Comparison of ENCODE assay signal across 28 cellular contexts in the genomic region with DNA sequence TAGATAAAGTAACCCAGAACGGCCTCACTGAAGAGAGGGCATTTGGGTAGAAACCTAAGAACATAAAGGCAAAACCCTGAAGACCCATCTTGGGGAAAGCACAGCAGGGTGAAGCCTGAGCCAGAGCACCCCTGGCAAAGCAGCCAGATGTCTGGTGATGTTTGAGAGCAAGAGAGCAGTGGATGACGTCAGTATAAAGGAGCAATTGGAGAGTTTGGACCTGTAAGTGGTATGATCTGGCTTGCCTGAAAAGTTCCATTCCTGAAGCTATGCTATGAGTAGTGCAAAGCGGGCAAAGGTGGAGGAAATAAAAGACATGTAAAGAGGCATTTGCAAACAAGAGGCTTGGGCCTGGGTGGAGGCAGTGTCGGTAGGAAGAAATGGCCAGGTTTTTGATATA.
"Had no signal": no experiment of that assay in that cellular context is flagged by ENCODE, and none has a peak within 500 bp of the region (broad histone marks: within the 10 kb centered on the region; RNA-seq: fewer than 3 reads in every experiment).

No MANE protein-coding gene starts in this region.

- H3K4me2 ChIP-seq: neural progenitor cell, smooth muscle cell had no signal

- DNase-seq: natural killer cell; occipital lobe; ovary; posterior cingulate gyrus; psoas muscle; right cardiac atrium; spleen; stimulated activated CD4-positive, alpha-beta T cell treated with anti-CD3 and anti-CD28 coated beads, Interleukin-12 subunit alpha, Interleukin-12 subunit beta, amount 100 ng/mL, for 4 hours; stimulated activated CD4-positive, alpha-beta T cell treated with anti-CD3 and anti-CD28 coated beads, Interleukin-1b, Interleukin-23, amount 100 ng/mL, for 48 hours; stimulated activated CD4-positive, alpha-beta T cell treated with anti-CD3 and anti-CD28 coated beads, Interleukin-4, amount 100 ng/mL, for 1 hour; stimulated activated CD4-positive, alpha-beta T cell treated with anti-CD3 and anti-CD28 coated beads, Interleukin-4, amount 100 ng/mL, for 4 hours; stimulated activated CD8-positive, alpha-beta memory T cell treated with anti-CD3 and anti-CD28 coated beads, Interleukin-4, amount 100 ng/mL, for 48 hours; stimulated activated naive CD4-positive, alpha-beta T cell; stimulated activated naive CD8-positive, alpha-beta T cell treated with anti-CD3 and anti-CD28 coated beads, Interleukin-15, amount 100 ng/mL, for 72 hours; stimulated activated naive CD8-positive, alpha-beta T cell treated with anti-CD3 and anti-CD28 coated beads, Interleukin-15, Interleukin-2, amounts not matched to agents 100 U/mL and 50 U/mL, for 24 hours; substantia nigra; testis; tibial artery; transverse colon; upper lobe of right lung; uterus had no signal

- H3K4me1 ChIP-seq: neural progenitor cell, parathyroid adenoma, psoas muscle, spleen, suprapubic skin, testis, tibial artery, transverse colon, upper lobe of right lung, uterus had no signal

- ATAC-seq: natural killer cell; psoas muscle; right cardiac atrium; sciatic nerve; stimulated activated memory B cell treated with anti-CD40 and anti-IgM and Interleukin-4, amounts not matched to agents 10 μg/mL and 1 μg/mL and 100 μg/mL, for 72 hours; stimulated activated naive CD8-positive, alpha-beta T cell treated with anti-CD3 and anti-CD28 coated beads, Interleukin-15, amount 100 ng/mL, for 72 hours; stimulated activated naive CD8-positive, alpha-beta T cell treated with anti-CD3 and anti-CD28 coated beads, Interleukin-15, Interleukin-2, amounts not matched to agents 100 U/mL and 50 U/mL, for 24 hours; upper lobe of right lung had no signal

- H3K9me3 ChIP-seq: ovary, psoas muscle, spleen, suprapubic skin, testis, tibial artery, transverse colon, upper lobe of right lung, uterus had no signal

- H3K27me3 ChIP-seq: neural progenitor cell, ovary, spleen, suprapubic skin, testis, tibial artery, transverse colon, upper lobe of right lung, uterus had no signal

- H3K27ac ChIP-seq: neural progenitor cell, ovary, parathyroid adenoma, psoas muscle, skin epidermis, spleen, suprapubic skin, testis, tibial artery, transverse colon, upper lobe of right lung, uterus had no signal

- H3K4me3 ChIP-seq: neural progenitor cell, ovary, psoas muscle, skin epidermis, smooth muscle cell, spleen, suprapubic skin, testis, tibial artery, transverse colon, upper lobe of right lung, uterus had no signal

- H3K79me2 ChIP-seq: parathyroid adenoma had no signal

- H3K9ac ChIP-seq: neural progenitor cell, parathyroid adenoma had no signal

- H2AFZ ChIP-seq: neural progenitor cell, parathyroid adenoma had no signal

- H3K36me3 ChIP-seq: neural progenitor cell, ovary, spleen, suprapubic skin, tibial artery, transverse colon, upper lobe of right lung, uterus had no signal
